ENCODE assay signal across 7 cellular contexts in the genomic region with DNA sequence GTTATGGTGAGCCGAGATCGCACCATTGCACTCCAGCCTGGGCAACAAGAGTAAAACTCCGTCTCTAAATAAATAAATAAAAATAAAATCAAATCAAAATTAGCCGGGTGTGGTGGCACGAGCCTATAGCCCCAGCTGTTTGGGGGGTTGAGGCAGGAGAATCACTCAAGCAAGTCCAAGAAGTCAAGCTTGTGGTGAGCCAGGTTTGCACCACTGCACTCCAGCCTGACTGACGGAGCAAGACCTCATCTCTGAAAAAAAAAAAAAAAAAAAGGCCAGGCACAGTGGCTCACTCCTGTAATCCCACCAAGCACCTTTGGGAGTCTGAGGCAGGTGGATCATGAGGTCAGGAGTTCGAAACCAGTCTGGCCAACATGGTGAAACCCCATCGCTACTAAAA. TPM values are rescaled to one million over a fixed set of nuclear protein-coding genes. Genes with fewer than 3 reads are reported as not detected.
DNase-seq lines count a peak whose midpoint lies in the region; ATAC-seq, FAIRE-seq and TF ChIP-seq lines count a peak whose summit lies in the region.
"Not testable (repeated sequence)": the region's sequence is repeated elsewhere in the genome, so short reads cannot be mapped to it uniquely, and the experiment has no call there.
"Had no signal": no experiment of that assay in that cellular context is flagged by ENCODE, and none has a peak within 500 bp of the region (broad histone marks: within the 10 kb centered on the region; RNA-seq: fewer than 3 reads in every experiment).

No MANE protein-coding gene starts in this region.

- H2AFZ ChIP-seq in astrocyte (ENCODE audit: low read depth, low read length) = not testable (repeated sequence)

- peak; percentile 24 for DNase-seq in GM12865 (ENCODE audit: low read depth)
- DNase-seq in astrocyte (ENCODE audit: low read depth) = not testable (repeated sequence)

- not testable (repeated sequence) for H3K4me3 Mint-ChIP-seq in astrocyte (ENCODE audit: unreplicated experiment)

- H3K27ac ChIP-seq in astrocyte (ENCODE audit: low read depth, low read length) = not testable (repeated sequence)

- H3K27me3 Mint-ChIP-seq in astrocyte (ENCODE audit: low read depth, unreplicated experiment) = not testable (repeated sequence)

- H3K27ac Mint-ChIP-seq in astrocyte (ENCODE audit: unreplicated experiment) = peak overlapping the region; percentile 60

- H4K20me1 ChIP-seq in astrocyte (ENCODE audit: insufficient read depth, low read length) = not testable (repeated sequence)

- H3K36me3 Mint-ChIP-seq in astrocyte (ENCODE audit: low read depth, unreplicated experiment) = not testable (repeated sequence)

- FAIRE-seq in astrocyte (lab: Jason Lieb, UNC) = not testable (repeated sequence)

- not testable (repeated sequence) for H3K36me3 ChIP-seq in astrocyte (ENCODE audit: insufficient read depth, low read length)

- not testable (repeated sequence) for TF ChIP-seq CTCF in GM12865 (IDR thresholded peaks at IDR 0.05; ENCODE audit: insufficient read depth, low read depth, low read length, missing control alignments); astrocyte (IDR thresholded peaks at IDR 0.05; ENCODE audit: insufficient read depth, low read depth, low read length)

- H3K4me1 ChIP-seq in astrocyte (ENCODE audit: insufficient read depth, low read length) = not testable (repeated sequence)

- not testable (repeated sequence) for H3K79me2 ChIP-seq in astrocyte (ENCODE audit: insufficient read depth, low read length)

- ATAC-seq in GM18867 (IDR thresholded peaks at IDR 0.05; ENCODE audit: unreplicated experiment) (peak; percentile 85), GM19467 (IDR thresholded peaks at IDR 0.05; ENCODE audit: unreplicated experiment) (peak; percentile 67), HG03095 (IDR thresholded peaks at IDR 0.05; ENCODE audit: unreplicated experiment) (peak; percentile 55), HG03565 (IDR thresholded peaks at IDR 0.05; ENCODE audit: unreplicated experiment) (peak; percentile 64)

- H3K4me3 ChIP-seq in GM12865 (ENCODE audit: low read depth, low read length); astrocyte (ENCODE audit: insufficient read depth, low read depth, low read length): not testable (repeated sequence)

- H3K9me3 ChIP-seq in astrocyte (ENCODE audit: insufficient read depth, low read depth, low read length) = not testable (repeated sequence)

- not testable (repeated sequence) for H3K9me3 Mint-ChIP-seq in astrocyte (ENCODE audit: unreplicated experiment)

- H3K9ac ChIP-seq in astrocyte (ENCODE audit: low read length) = not testable (repeated sequence)

- H3K4me2 ChIP-seq in astrocyte (ENCODE audit: low read length) = not testable (repeated sequence)

- peaks cover 15% of the 10 kb centered on the region for H3K4me1 Mint-ChIP-seq in astrocyte (ENCODE audit: low read depth, unreplicated experiment)

- H3K27me3 ChIP-seq in astrocyte (ENCODE audit: insufficient read depth, low read length) = not testable (repeated sequence)

RNA-seq across cellular contexts. Expression of a gene that starts 12.7 kb away (rescaled TPM):
- total RNA-seq in astrocyte = 11.5 and 13.1 TPM in 2 replicates
- total RNA-seq: B cell had no signal
